In genomic region chr6:51559059-51559458, GRCh38 we compare ENCODE assay signal across 13 cellular contexts.
DNase-seq lines count a peak whose midpoint lies in the region; ATAC-seq and TF ChIP-seq lines count a peak whose summit lies in the region.
"Had no signal": no experiment of that assay in that cellular context is flagged by ENCODE, and none has a peak within 500 bp of the region (broad histone marks: within the 10 kb centered on the region; RNA-seq: fewer than 3 reads in every experiment).

No MANE protein-coding gene starts in this region.

- no peaks in the 10 kb centered on the region for H3K4me1 ChIP-seq in endodermal cell (ENCODE audit: control insufficient read depth, insufficient read depth, low read length)
- peaks cover 11% of the 10 kb centered on the region for H3K4me1 ChIP-seq in smooth muscle cell (ENCODE audit: low read depth)
- H3K4me1 ChIP-seq in psoas muscle, result no peaks in the 10 kb centered on the region
- H3K4me1 ChIP-seq: gastrocnemius medialis had no signal

- DNase-seq in NCI-H69 (lab: John Stamatoyannopoulos, UW) (peak; percentile 71), endodermal cell (peak; percentile 61), smooth muscle cell (lab: John Stamatoyannopoulos, UW; ENCODE audit: unreplicated experiment) (no peak), MV-4-11 (lab: John Stamatoyannopoulos, UW) (no peak), psoas muscle (no peak)
- DNase-seq in activated T-cell treated with anti-CD3 and anti-CD28 coated beads, Interleukin-2, amount 50 U/mL, for 72 hours, result no peak
- DNase-seq: gastrocnemius medialis; NCI-H1436; stimulated activated CD4-positive, alpha-beta T cell treated with anti-CD3 and anti-CD28 coated beads, Interleukin-1b, Interleukin-23, amount 100 ng/mL, for 48 hours; stimulated activated naive CD8-positive, alpha-beta T cell treated with anti-CD3 and anti-CD28 coated beads, Interleukin-15, amount 100 ng/mL, for 72 hours; T-helper 9 cell had no signal

- peaks cover 15% of the 10 kb centered on the region for H3K4me1 Mint-ChIP-seq in endodermal cell
- no peaks in the 10 kb centered on the region for H3K4me1 Mint-ChIP-seq in activated T-cell treated with anti-CD3 and anti-CD28 coated beads, Interleukin-2, amount 50 U/mL, for 72 hours (ENCODE audit: low read depth)
- H3K4me1 Mint-ChIP-seq: stimulated activated naive CD8-positive, alpha-beta T cell treated with anti-CD3 and anti-CD28 coated beads, Interleukin-15, amount 100 ng/mL, for 72 hours had no signal

- no peaks in the 10 kb centered on the region for H3F3A ChIP-seq in smooth muscle cell (ENCODE audit: low read depth)

- TF ChIP-seq CTCF in endodermal cell (conservative IDR thresholded peaks at IDR 0.05) (peak; percentile 74), smooth muscle cell (IDR thresholded peaks at IDR 0.05; ENCODE audit: borderline replicate concordance, insufficient read depth, poor library complexity, severe bottlenecking) (peak; percentile 8), psoas muscle (IDR thresholded peaks at IDR 0.05) (no peak)

- H3K9ac ChIP-seq in endodermal cell (ENCODE audit: extremely low read depth, low read length, poor library complexity, severe bottlenecking), result no peak overlapping the region
- H3K9ac ChIP-seq in smooth muscle cell (ENCODE audit: low read depth), result no peak overlapping the region

- H3K36me3 Mint-ChIP-seq in endodermal cell (ENCODE audit: low read depth), result no peaks in the 10 kb centered on the region
- H3K36me3 Mint-ChIP-seq in activated T-cell treated with anti-CD3 and anti-CD28 coated beads, Interleukin-2, amount 50 U/mL, for 72 hours (ENCODE audit: insufficient read depth in 2 of 2), result no peaks in the 10 kb centered on the region
- H3K36me3 Mint-ChIP-seq: memory B cell had no signal

- no peak overlapping the region for H3K4me3 Mint-ChIP-seq in endodermal cell
- H3K4me3 Mint-ChIP-seq in activated T-cell treated with anti-CD3 and anti-CD28 coated beads, Interleukin-2, amount 50 U/mL, for 72 hours, result no peak overlapping the region
- H3K4me3 Mint-ChIP-seq: memory B cell; stimulated activated naive CD8-positive, alpha-beta T cell treated with anti-CD3 and anti-CD28 coated beads, Interleukin-15, amount 100 ng/mL, for 72 hours had no signal

- intact Hi-C loops in psoas muscle (cut with DNase I), result no loop called here

- peak; percentile 59 for ATAC-seq in GM18867 (IDR thresholded peaks at IDR 0.05; ENCODE audit: unreplicated experiment)
- ATAC-seq in psoas muscle, result no peak
- no peak for ATAC-seq in activated T-cell treated with anti-CD3 and anti-CD28 coated beads, Interleukin-2, amount 50 U/mL, for 72 hours (replicated peaks in 1 of 2)
- ATAC-seq: gastrocnemius medialis; stimulated activated naive CD8-positive, alpha-beta T cell treated with anti-CD3 and anti-CD28 coated beads, Interleukin-15, amount 100 ng/mL, for 72 hours had no signal

- H3K27me3 ChIP-seq in endodermal cell (ENCODE audit: control insufficient read depth, insufficient read depth, low read length, poor library complexity, severe bottlenecking), result no peaks in the 10 kb centered on the region
- peaks cover 4% of the 10 kb centered on the region for H3K27me3 ChIP-seq in smooth muscle cell (ENCODE audit: low read depth)
- no peaks in the 10 kb centered on the region for H3K27me3 ChIP-seq in psoas muscle (ENCODE audit: insufficient read depth in 3 of 3, low read length in 2 of 3)
- H3K27me3 ChIP-seq: gastrocnemius medialis had no signal

- H3K27ac ChIP-seq in endodermal cell (ENCODE audit: low read depth, low read length) (no peak overlapping the region), smooth muscle cell (ENCODE audit: low read depth) (no peak overlapping the region), psoas muscle (no peak overlapping the region)
- H3K27ac ChIP-seq: gastrocnemius medialis had no signal

- H3K36me3 ChIP-seq in endodermal cell (ENCODE audit: control insufficient read depth, insufficient read depth, low read length) (no peaks in the 10 kb centered on the region), smooth muscle cell (ENCODE audit: low read depth) (no peaks in the 10 kb centered on the region), psoas muscle (ENCODE audit: insufficient read depth in 1 of 2, low read depth in 1 of 2) (no peaks in the 10 kb centered on the region)
- H3K36me3 ChIP-seq: gastrocnemius medialis had no signal

- H3K27ac Mint-ChIP-seq in endodermal cell, result no peak overlapping the region
- H3K27ac Mint-ChIP-seq in activated T-cell treated with anti-CD3 and anti-CD28 coated beads, Interleukin-2, amount 50 U/mL, for 72 hours, result no peak overlapping the region
- H3K27ac Mint-ChIP-seq: memory B cell; stimulated activated naive CD8-positive, alpha-beta T cell treated with anti-CD3 and anti-CD28 coated beads, Interleukin-15, amount 100 ng/mL, for 72 hours had no signal

- no peaks in the 10 kb centered on the region for H3K79me2 ChIP-seq in smooth muscle cell (ENCODE audit: low read depth)

- H2AFZ ChIP-seq in smooth muscle cell (ENCODE audit: low read depth), result no peak overlapping the region

- no peak overlapping the region for H3K4me2 ChIP-seq in smooth muscle cell

- H3K9me3 ChIP-seq in endodermal cell (ENCODE audit: control insufficient read depth, low read length), result no peaks in the 10 kb centered on the region
- H3K9me3 ChIP-seq in smooth muscle cell (replicated peaks; ENCODE audit: low read depth), result no peaks in the 10 kb centered on the region
- H3K9me3 ChIP-seq in psoas muscle, result no peaks in the 10 kb centered on the region
- H3K9me3 ChIP-seq: gastrocnemius medialis had no signal

- 88 to 100% methylated on average over 1 to 2 of the region's 2 CpGs for whole genome bisulfite sequencing in endodermal cell (ENCODE audit: insufficient coverage in 1 of 2, insufficient read length in 1 of 2), 2 experiments
- WGBS in smooth muscle cell (ENCODE audit: low lambda C conversion rate), result 75% methylated on average over 2 of the region's 2 CpGs
- 72 to 86% (median 75%) methylated on average over 2 of the region's 2 CpGs for WGBS in psoas muscle, 3 donors

- no peak overlapping the region for H3K4me3 ChIP-seq in endodermal cell (ENCODE audit: low read length)
- no peak overlapping the region for H3K4me3 ChIP-seq in smooth muscle cell
- H3K4me3 ChIP-seq in psoas muscle, result no peak overlapping the region
- H3K4me3 ChIP-seq: gastrocnemius medialis had no signal

- no peaks in the 10 kb centered on the region for H3K27me3 Mint-ChIP-seq in endodermal cell (ENCODE audit: insufficient read depth)
- H3K27me3 Mint-ChIP-seq in activated T-cell treated with anti-CD3 and anti-CD28 coated beads, Interleukin-2, amount 50 U/mL, for 72 hours (ENCODE audit: low read depth), result no peaks in the 10 kb centered on the region
- H3K27me3 Mint-ChIP-seq: memory B cell; stimulated activated naive CD8-positive, alpha-beta T cell treated with anti-CD3 and anti-CD28 coated beads, Interleukin-15, amount 100 ng/mL, for 72 hours had no signal

- no peaks in the 10 kb centered on the region for H4K20me1 ChIP-seq in smooth muscle cell (ENCODE audit: low read depth)

- H3K9me3 Mint-ChIP-seq in endodermal cell, result no peaks in the 10 kb centered on the region
- peaks cover 0 to 1% of the 10 kb centered on the region in 2 donors for H3K9me3 Mint-ChIP-seq in activated T-cell treated with anti-CD3 and anti-CD28 coated beads, Interleukin-2, amount 50 U/mL, for 72 hours
- H3K9me3 Mint-ChIP-seq: stimulated activated naive CD8-positive, alpha-beta T cell treated with anti-CD3 and anti-CD28 coated beads, Interleukin-15, amount 100 ng/mL, for 72 hours had no signal

Comparison
In these comparisons a context has a peak if more than half of its experiments do, and no peak if none do; other contexts are left out.
1. DNase-seq: peak in NCI-H69 (single experiment) and endodermal cell (single experiment); none in smooth muscle cell (single experiment), MV-4-11 (single experiment), psoas muscle (0 of 2) and activated T-cell treated with anti-CD3 and anti-CD28 coated beads, Interleukin-2, amount 50 U/mL, for 72 hours (0 of 2).